Comparison of ENCODE assay signal across 11 cellular contexts in the genomic region with DNA sequence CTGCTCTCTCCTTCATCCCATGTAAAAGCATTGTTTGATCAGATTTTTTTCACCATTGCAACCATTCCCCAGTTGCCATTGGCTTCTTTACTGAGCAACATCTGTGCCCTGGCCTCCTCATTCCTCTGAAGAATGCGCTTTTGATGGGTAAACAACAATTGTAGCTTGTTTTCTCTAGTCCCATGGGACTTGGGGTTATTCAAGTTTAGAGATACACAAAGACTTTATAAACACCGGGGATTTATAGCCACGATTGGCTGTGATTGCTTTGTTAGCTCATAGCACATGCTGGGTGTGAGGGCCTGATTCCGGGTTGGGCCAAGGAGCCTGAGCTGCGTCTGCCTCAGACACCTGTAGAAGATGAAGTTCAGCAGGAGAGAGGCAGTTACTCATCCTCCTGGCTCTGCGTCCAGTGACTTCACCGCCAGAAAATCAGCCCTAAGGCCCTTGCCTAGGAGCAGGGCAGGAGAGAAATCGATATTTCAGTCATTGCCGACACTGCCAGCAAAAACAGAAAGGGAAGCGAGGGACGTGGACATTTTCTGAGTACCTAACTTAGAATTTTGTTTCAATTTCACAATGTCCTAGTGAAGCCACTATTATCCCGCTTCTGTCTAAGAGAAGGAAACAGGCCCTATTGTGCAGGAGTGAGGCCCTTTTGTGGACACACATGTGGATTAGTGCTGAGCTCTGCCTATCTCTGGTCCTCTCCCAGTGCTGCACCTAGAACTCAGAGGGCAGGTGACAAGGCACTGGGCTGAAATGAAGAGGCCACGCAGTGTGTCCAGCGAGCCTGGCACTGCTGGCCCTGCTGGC.
DNase-seq lines count a peak whose midpoint lies in the region; ATAC-seq, FAIRE-seq and TF ChIP-seq lines count a peak whose summit lies in the region.
"Had no signal": no experiment of that assay in that cellular context is flagged by ENCODE, and none has a peak within 500 bp of the region (broad histone marks: within the 10 kb centered on the region; RNA-seq: fewer than 3 reads in every experiment).

No MANE protein-coding gene starts in this region.

- H3K27ac Mint-ChIP-seq in astrocyte (ENCODE audit: unreplicated experiment) (no peak overlapping the region), endodermal cell (no peak overlapping the region), chondrocyte (ENCODE audit: unreplicated experiment) (no peak overlapping the region)
- H3K27ac Mint-ChIP-seq: activated naive CD4-positive, alpha-beta T cell treated with anti-CD3 and anti-CD28 coated beads, Interleukin-2, amount 10 ng/mL, durations not matched to agents 7 days and 5 days had no signal

- no peak overlapping the region for H3K4me2 ChIP-seq in astrocyte (ENCODE audit: low read length)

- no peaks in the 10 kb centered on the region for H3K79me2 ChIP-seq in astrocyte (ENCODE audit: insufficient read depth, low read length)

- no peaks in the 10 kb centered on the region for H4K20me1 ChIP-seq in astrocyte (ENCODE audit: insufficient read depth, low read length)

- DNase-seq in astrocyte (ENCODE audit: low read depth) (no peak), hypothalamus (lab: John Stamatoyannopoulos, UW) (peak in 26 of 51 donors; percentile 8 to 87 (median 45)), suprapubic skin (ENCODE audit: low spot score in 2 of 2) (no peak), endodermal cell (no peak), chondrocyte (ENCODE audit: low spot score) (no peak)
- DNase-seq in activated CD4-positive, CD25-positive, alpha-beta regulatory T cell treated with anti-CD3 and anti-CD28 coated beads, Interleukin-2, amount 50 U/mL, for 72 hours, result no peak
- DNase-seq: NCI-H187 treated with DMSO at 0.1 percent for 48 hours had no signal

- no peaks in the 10 kb centered on the region for H3K36me3 ChIP-seq in astrocyte (ENCODE audit: insufficient read depth, low read length)
- no peaks in the 10 kb centered on the region for H3K36me3 ChIP-seq in suprapubic skin
- no peaks in the 10 kb centered on the region for H3K36me3 ChIP-seq in endodermal cell (ENCODE audit: control insufficient read depth, insufficient read depth, low read length)

- TF ChIP-seq EP300 in suprapubic skin (IDR thresholded peaks at IDR 0.05), result no peak

- peaks cover 4% of the 10 kb centered on the region for H3K9me3 Mint-ChIP-seq in astrocyte (ENCODE audit: unreplicated experiment)
- H3K9me3 Mint-ChIP-seq in endodermal cell, result no peaks in the 10 kb centered on the region
- no peaks in the 10 kb centered on the region for H3K9me3 Mint-ChIP-seq in chondrocyte (ENCODE audit: low read depth)
- H3K9me3 Mint-ChIP-seq: activated naive CD4-positive, alpha-beta T cell treated with anti-CD3 and anti-CD28 coated beads, Interleukin-2, amount 10 ng/mL, durations not matched to agents 7 days and 5 days; H9 had no signal

- H3K4me1 ChIP-seq in astrocyte (ENCODE audit: insufficient read depth, low read length) (no peaks in the 10 kb centered on the region), suprapubic skin (peaks cover 6% of the 10 kb centered on the region), endodermal cell (ENCODE audit: control insufficient read depth, insufficient read depth, low read length) (no peaks in the 10 kb centered on the region)

- TF ChIP-seq POLR2A in suprapubic skin (IDR thresholded peaks at IDR 0.05), result no peak

- H3K4me3 Mint-ChIP-seq in astrocyte (ENCODE audit: unreplicated experiment), result no peak overlapping the region
- no peak overlapping the region for H3K4me3 Mint-ChIP-seq in endodermal cell
- H3K4me3 Mint-ChIP-seq in chondrocyte (ENCODE audit: unreplicated experiment), result no peak overlapping the region
- H3K4me3 Mint-ChIP-seq: activated naive CD4-positive, alpha-beta T cell treated with anti-CD3 and anti-CD28 coated beads, Interleukin-2, amount 10 ng/mL, durations not matched to agents 7 days and 5 days; H9 had no signal

- H3K27me3 Mint-ChIP-seq in astrocyte (ENCODE audit: low read depth, unreplicated experiment) (peaks cover 17% of the 10 kb centered on the region), endodermal cell (ENCODE audit: insufficient read depth) (peaks cover 15% of the 10 kb centered on the region), chondrocyte (ENCODE audit: low read depth) (peaks cover 4% of the 10 kb centered on the region)
- H3K27me3 Mint-ChIP-seq: activated naive CD4-positive, alpha-beta T cell treated with anti-CD3 and anti-CD28 coated beads, Interleukin-2, amount 10 ng/mL, durations not matched to agents 7 days and 5 days had no signal

- H3K36me3 Mint-ChIP-seq in astrocyte (ENCODE audit: low read depth, unreplicated experiment) (no peaks in the 10 kb centered on the region), endodermal cell (ENCODE audit: low read depth) (no peaks in the 10 kb centered on the region), chondrocyte (ENCODE audit: low read depth) (no peaks in the 10 kb centered on the region)
- H3K36me3 Mint-ChIP-seq: activated naive CD4-positive, alpha-beta T cell treated with anti-CD3 and anti-CD28 coated beads, Interleukin-2, amount 10 ng/mL, durations not matched to agents 7 days and 5 days had no signal

- H3K27me3 ChIP-seq in astrocyte (ENCODE audit: insufficient read depth, low read length), result no peaks in the 10 kb centered on the region
- no peaks in the 10 kb centered on the region for H3K27me3 ChIP-seq in suprapubic skin
- H3K27me3 ChIP-seq in endodermal cell (ENCODE audit: control insufficient read depth, insufficient read depth, low read length, poor library complexity, severe bottlenecking), result peaks cover 6% of the 10 kb centered on the region

- H3K4me3 ChIP-seq in astrocyte (ENCODE audit: insufficient read depth, low read depth, low read length) (no peak overlapping the region), suprapubic skin (no peak overlapping the region), endodermal cell (ENCODE audit: low read length) (no peak overlapping the region)
- H3K4me3 ChIP-seq: coronary artery had no signal

- H3K27ac ChIP-seq in astrocyte (ENCODE audit: low read depth, low read length) (no peak overlapping the region), suprapubic skin (peak overlapping the region; percentile 64), endodermal cell (ENCODE audit: low read depth, low read length) (no peak overlapping the region)
- H3K27ac ChIP-seq: coronary artery had no signal

- WGBS in suprapubic skin, result 71% methylated on average over 14 of the region's 14 CpGs
- 93 to 98% methylated on average over 11 to 14 of the region's 14 CpGs for WGBS in endodermal cell (ENCODE audit: insufficient coverage in 1 of 2, insufficient read length in 1 of 2), 2 experiments

- H3K4me1 Mint-ChIP-seq in astrocyte (ENCODE audit: low read depth, unreplicated experiment) (no peaks in the 10 kb centered on the region), endodermal cell (no peaks in the 10 kb centered on the region), chondrocyte (ENCODE audit: low read depth) (no peaks in the 10 kb centered on the region)
- H3K4me1 Mint-ChIP-seq: H9 had no signal

- peak; percentile 13 for ATAC-seq in HG02642 (IDR thresholded peaks at IDR 0.05; ENCODE audit: poor library complexity, unreplicated experiment)

- TF ChIP-seq CTCF in astrocyte (IDR thresholded peaks at IDR 0.05; ENCODE audit: insufficient read depth, low read depth, low read length) (no peak), suprapubic skin (IDR thresholded peaks at IDR 0.05) (no peak), endodermal cell (conservative IDR thresholded peaks at IDR 0.05) (no peak), chondrocyte (IDR thresholded peaks at IDR 0.05) (no peak)

- H3K9me3 ChIP-seq in astrocyte (ENCODE audit: insufficient read depth, low read depth, low read length) (no peaks in the 10 kb centered on the region), suprapubic skin (no peaks in the 10 kb centered on the region), endodermal cell (ENCODE audit: control insufficient read depth, low read length) (no peaks in the 10 kb centered on the region)

- no peak for FAIRE-seq in astrocyte (lab: Jason Lieb, UNC)

- H2AFZ ChIP-seq in astrocyte (ENCODE audit: low read depth, low read length), result peak overlapping the region; percentile 18

- H3K9ac ChIP-seq in astrocyte (ENCODE audit: low read length) (no peak overlapping the region), endodermal cell (ENCODE audit: extremely low read depth, low read length, poor library complexity, severe bottlenecking) (no peak overlapping the region)

Comparison
In these comparisons a context has a peak if more than half of its experiments do, and no peak if none do; other contexts are left out.
1. DNase-seq: peak in hypothalamus (26 of 51); none in astrocyte (single experiment), suprapubic skin (0 of 2), endodermal cell (single experiment), chondrocyte (single experiment) and activated CD4-positive, CD25-positive, alpha-beta regulatory T cell treated with anti-CD3 and anti-CD28 coated beads, Interleukin-2, amount 50 U/mL, for 72 hours (single experiment).